8 cellular contexts compared by ENCODE assay signal in the genomic region with DNA sequence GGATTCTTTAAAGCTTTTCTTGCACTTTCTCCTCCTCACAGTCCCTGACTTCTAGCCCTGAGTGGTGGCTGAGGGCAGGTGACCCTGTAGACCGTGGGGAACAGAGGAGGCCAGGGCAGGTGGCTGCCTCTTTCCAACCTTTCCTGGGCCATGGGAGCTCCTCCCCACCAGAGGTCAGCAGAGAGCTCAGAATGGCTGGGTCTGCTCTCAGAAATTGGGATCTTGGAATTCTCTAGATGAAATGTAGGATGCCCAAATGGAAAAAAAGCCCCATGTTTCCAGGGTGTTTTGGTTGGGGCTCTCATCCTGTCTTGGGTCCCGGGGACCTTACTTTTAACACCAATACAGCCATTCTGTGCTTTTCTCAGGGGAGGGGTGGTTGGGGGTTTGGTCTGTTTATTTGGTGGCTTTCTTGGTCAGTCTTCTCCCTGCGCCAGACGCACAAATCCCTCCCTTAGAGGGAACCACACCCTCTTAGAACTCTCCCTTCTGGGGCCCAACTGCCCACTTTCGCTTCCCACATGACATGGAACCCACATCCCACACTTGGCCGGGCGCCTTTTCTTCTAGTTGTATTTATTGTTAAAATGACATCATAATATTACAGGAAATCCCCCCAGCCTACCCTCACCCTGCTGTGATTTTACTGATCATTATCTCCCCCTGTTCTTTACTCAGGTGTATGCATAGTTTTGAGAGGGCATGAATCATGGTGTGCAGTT. TPM values are rescaled to one million over a fixed set of nuclear protein-coding genes. Genes with fewer than 3 reads are reported as not detected.
DNase-seq lines count a peak whose midpoint lies in the region; ATAC-seq and TF ChIP-seq lines count a peak whose summit lies in the region.

No MANE protein-coding gene starts in this region.

- H3K27me3 ChIP-seq in DOHH2 (ENCODE audit: control insufficient read depth, low read length) (peaks cover 19% of the 10 kb centered on the region), ovary (no peaks in the 10 kb centered on the region)

- peaks cover 4% of the 10 kb centered on the region for H3K4me1 Mint-ChIP-seq in activated naive CD4-positive, alpha-beta T cell treated with anti-CD3 and anti-CD28 coated beads for 36 hours (ENCODE audit: low read depth)

- H3K36me3 Mint-ChIP-seq in activated naive CD4-positive, alpha-beta T cell treated with anti-CD3 and anti-CD28 coated beads for 36 hours (ENCODE audit: low read depth): no peaks in the 10 kb centered on the region

- H3K4me3 ChIP-seq in DOHH2 (ENCODE audit: low read length) (no peak overlapping the region), ovary (no peak overlapping the region)

- H3K4me3 Mint-ChIP-seq in activated naive CD4-positive, alpha-beta T cell treated with anti-CD3 and anti-CD28 coated beads for 36 hours: no peak overlapping the region

- no peaks in the 10 kb centered on the region for H3K79me2 ChIP-seq in DOHH2 (ENCODE audit: control insufficient read depth, low read length)

- no peaks in the 10 kb centered on the region for H3F3A ChIP-seq in DOHH2 (ENCODE audit: control insufficient read depth, insufficient read depth)

- H3K27ac Mint-ChIP-seq in activated naive CD4-positive, alpha-beta T cell treated with anti-CD3 and anti-CD28 coated beads for 36 hours: no peak overlapping the region

- H4K20me1 ChIP-seq in DOHH2 (ENCODE audit: control insufficient read depth, insufficient read depth, low read depth, low read length): no peaks in the 10 kb centered on the region

- H3K27me3 Mint-ChIP-seq in activated naive CD4-positive, alpha-beta T cell treated with anti-CD3 and anti-CD28 coated beads for 36 hours (ENCODE audit: low read depth): no peaks in the 10 kb centered on the region

- intact Hi-C loops in activated naive CD4-positive, alpha-beta T cell treated with anti-CD3 and anti-CD28 coated beads for 36 hours (cut with micrococcal nuclease): loop anchor here (1.0 to 5.0 kb wide), 4 partner anchors 337 to 626 kb away; no protein-coding TSS in a partner anchor
- intact Hi-C loops in ovary (cut with DNase I): loop anchor here (1.0 to 10.0 kb wide), 5 partner anchors 174 to 357 kb away; a partner anchor contains a TSS

- no peaks in the 10 kb centered on the region for H3K9me3 Mint-ChIP-seq in activated naive CD4-positive, alpha-beta T cell treated with anti-CD3 and anti-CD28 coated beads for 36 hours

- TF ChIP-seq CTCF in DOHH2 (IDR thresholded peaks at IDR 0.05; ENCODE audit: low read depth, low read length, poor library complexity, severe bottlenecking): peak; percentile 89
- TF ChIP-seq CTCF in ovary (IDR thresholded peaks at IDR 0.05): peak; percentile 58 to 71 (median 68)

- no peak for TF ChIP-seq POLR2A in ovary (IDR thresholded peaks at IDR 0.05)

- H3K4me1 ChIP-seq in DOHH2 (ENCODE audit: control insufficient read depth, low read length) (peaks cover 13% of the 10 kb centered on the region), ovary (ENCODE audit: insufficient read depth) (peaks cover 3% of the 10 kb centered on the region)

- H3K9me3 ChIP-seq in DOHH2 (ENCODE audit: control insufficient read depth, insufficient read depth, low read length) (no peaks in the 10 kb centered on the region), ovary (no peaks in the 10 kb centered on the region)

- ATAC-seq in GM19324 (IDR thresholded peaks at IDR 0.05; ENCODE audit: low FRiP score, unreplicated experiment) (no peak), HG02973 (IDR thresholded peaks at IDR 0.05; ENCODE audit: unreplicated experiment) (no peak)

- in situ Hi-C loops in KBM-7 (cut with MboI; ENCODE audit: low pct_unique_long_range_greater_than_20kb, low sequenced_read_pairs): loop anchor here (25.0 kb wide), 2 partner anchors 342 to 542 kb away; no protein-coding TSS in a partner anchor

- no peaks in the 10 kb centered on the region for H3K9me2 ChIP-seq in DOHH2 (replicated peaks; ENCODE audit: control insufficient read depth, low read length)

- CTCF ChIA-PET in activated naive CD4-positive, alpha-beta T cell treated with anti-CD3 and anti-CD28 coated beads for 36 hours (lab: Charles Lee): interaction anchor here (0.6 to 2.1 kb wide), 14 partner anchors 9 to 603 kb away, joined by 3 to 11 read pairs (median 4); a partner anchor contains a TSS

- DNase-seq in KBM-7 (peak; percentile 64), RPMI7951 (ENCODE audit: low read depth) (peak; percentile 68), globus pallidus (ENCODE audit: low spot score) (peak; percentile 53), ovary (peak; percentile 59 to 79 (median 76))
- peak; percentile 67 for DNase-seq in activated naive CD4-positive, alpha-beta T cell treated with anti-CD3 and anti-CD28 coated beads for 36 hours

- no peaks in the 10 kb centered on the region for H3K36me3 ChIP-seq in DOHH2 (ENCODE audit: control insufficient read depth, low read length)
- no peaks in the 10 kb centered on the region for H3K36me3 ChIP-seq in ovary

- no peak for TF ChIP-seq EP300 in ovary (IDR thresholded peaks at IDR 0.05)

- no peak overlapping the region for H3K27ac ChIP-seq in DOHH2 (ENCODE audit: low read depth, low read length)
- H3K27ac ChIP-seq in ovary: no peak overlapping the region

- 50 to 54% (median 50%) methylated on average over 7 of the region's 7 CpGs for WGBS in ovary, 3 donors

- H3K4me2 ChIP-seq in DOHH2 (ENCODE audit: low read length): no peak overlapping the region

RNA-seq across cellular contexts. Expression of a gene that starts 17.9 kb away (rescaled TPM):
- 853 and 1,108 TPM in 2 replicates for total RNA-seq in RPMI7951 (2014; rRNA removed; shearing (Covaris generic))
- total RNA-seq in activated naive CD4-positive, alpha-beta T cell treated with anti-CD3 and anti-CD28 coated beads for 36 hours: 100 to 1,000 TPM; 770 to 802 TPM
- 100 to 1,000 TPM; 330 to 852 (median 669) TPM for total RNA-seq in ovary
- 1,000 to 10,000 TPM in 1 of 2 donors, 100 to 1,000 TPM in 1; 731 to 1,311 TPM for polyA plus RNA-seq in ovary

RNA-seq across cellular contexts. Expression of a gene that starts 19.8 kb away (rescaled TPM):
- 1.1 TPM in 2 replicates for total RNA-seq in RPMI7951 (2014; rRNA removed; shearing (Covaris generic))
- 1 to 10 TPM; 1.6 to 1.9 TPM for total RNA-seq in activated naive CD4-positive, alpha-beta T cell treated with anti-CD3 and anti-CD28 coated beads for 36 hours
- under 1 TPM in 5 of 7 donors, not detected in 2; 0.12 to 0.37 (median 0.18) TPM for total RNA-seq in ovary
- under 1 TPM; 0.10 to 0.22 TPM for polyA plus RNA-seq in ovary
